ENCODE assay signal across 8 cellular contexts in genomic region chr11:112961146-112961668, GRCh38. TPM values are rescaled to one million over a fixed set of nuclear protein-coding genes. Genes with fewer than 3 reads are reported as not detected.
DNase-seq lines count a peak whose midpoint lies in the region; ATAC-seq and TF ChIP-seq lines count a peak whose summit lies in the region.

Gene NCAM1, plus strand, starts transcription at chr11:112961420.

- DNase-seq in CD4-positive, CD25-positive, alpha-beta regulatory T cell, result peak in 1 of 3 donors; percentile 22
- peak; percentile 41 to 61 for DNase-seq in NOMO-1 (lab: John Stamatoyannopoulos, UW; ENCODE audit: unreplicated experiment in 2 of 2)
- DNase-seq in astrocyte of the spinal cord (ENCODE audit: low read depth, low spot score), result peak; percentile 81
- peak; percentile 40 to 95 (median 85) for DNase-seq in hypothalamus (lab: John Stamatoyannopoulos, UW)
- peak; percentile 88 for DNase-seq in posterior vena cava (ENCODE audit: low spot score)

- peaks cover 0 to 18% (median 5%) of the 10 kb centered on the region in 4 donors for H3K4me1 Mint-ChIP-seq in CD4-positive, CD25-positive, alpha-beta regulatory T cell

- H3K9me3 Mint-ChIP-seq in CD4-positive, CD25-positive, alpha-beta regulatory T cell, result peaks cover 0 to 7% (median 1%) of the 10 kb centered on the region in 7 donors

- peak within 1 kb of the TSS; percentile 59 for H3K9ac ChIP-seq in HUES6 (ENCODE audit: low read length)

- no peaks in the 10 kb centered on the region for H3K36me3 ChIP-seq in CD4-positive, CD25-positive, alpha-beta regulatory T cell (ENCODE audit: control insufficient read depth, insufficient read depth, low read length)
- no peaks in the 10 kb centered on the region for H3K36me3 ChIP-seq in HUES6 (ENCODE audit: control insufficient read depth, insufficient read depth, low read length)

- TF ChIP-seq CTCF in astrocyte of the spinal cord (IDR thresholded peaks at IDR 0.05; ENCODE audit: low read depth, low read length), result no peak

- H3K4me3 Mint-ChIP-seq in CD4-positive, CD25-positive, alpha-beta regulatory T cell, result peak within 1 kb of the TSS; percentile 69 to 89 (median 77)

- no peak within 1 kb of the TSS for H3K27ac ChIP-seq in CD4-positive, CD25-positive, alpha-beta regulatory T cell (ENCODE audit: insufficient read depth, low read length, poor library complexity, severe bottlenecking)
- no peak within 1 kb of the TSS for H3K27ac ChIP-seq in HUES6 (ENCODE audit: low read depth, low read length)

- no peak within 1 kb of the TSS for H3K27ac Mint-ChIP-seq in CD4-positive, CD25-positive, alpha-beta regulatory T cell

- in situ Hi-C loops in astrocyte of the spinal cord (cut with HindIII; ENCODE audit: low sequenced_read_pairs), result no loop called here

- ATAC-seq in CD4-positive, CD25-positive, alpha-beta regulatory T cell (ENCODE audit: low read depth in 2 of 2), result peak in 1 of 2 donors; percentile 20
- ATAC-seq in HG03159 (IDR thresholded peaks at IDR 0.05; ENCODE audit: unreplicated experiment), result no peak
- no peak for ATAC-seq in GM18868 (IDR thresholded peaks at IDR 0.05; ENCODE audit: unreplicated experiment)

- H3K27me3 ChIP-seq in CD4-positive, CD25-positive, alpha-beta regulatory T cell (ENCODE audit: control insufficient read depth, insufficient read depth, low read length), result peaks cover 19% of the 10 kb centered on the region
- H3K27me3 ChIP-seq in HUES6 (ENCODE audit: control insufficient read depth, insufficient read depth, low read length), result peaks cover 80% of the 10 kb centered on the region

- intact Hi-C loops in posterior vena cava (cut with DNase I), result loop anchor here in 1 of 2 donors (5.0 to 10.0 kb wide), 3 partner anchors 144 to 374 kb away; no protein-coding TSS in a partner anchor

- no peaks in the 10 kb centered on the region for H3K9me3 ChIP-seq in CD4-positive, CD25-positive, alpha-beta regulatory T cell (ENCODE audit: control insufficient read depth in 2 of 2, low read length in 2 of 2)
- no peaks in the 10 kb centered on the region for H3K9me3 ChIP-seq in HUES6 (ENCODE audit: control insufficient read depth, insufficient read depth, low read depth, low read length)

- peaks cover 72% of the 10 kb centered on the region for H3K27me3 Mint-ChIP-seq in CD4-positive, CD25-positive, alpha-beta regulatory T cell

- peaks cover 19% of the 10 kb centered on the region for H3K4me1 ChIP-seq in CD4-positive, CD25-positive, alpha-beta regulatory T cell (ENCODE audit: control insufficient read depth, insufficient read depth, low read length, poor library complexity, severe bottlenecking)
- H3K4me1 ChIP-seq in HUES6 (ENCODE audit: control insufficient read depth, insufficient read depth, low read length), result 0 out of 2 replicates have a peak, but pooled peaks cover 4% of the 10 kb centered on the region

- no peaks in the 10 kb centered on the region for H3K36me3 Mint-ChIP-seq in CD4-positive, CD25-positive, alpha-beta regulatory T cell

- H3K4me3 ChIP-seq in CD4-positive, CD25-positive, alpha-beta regulatory T cell (ENCODE audit: low read depth, low read length), result no peak within 1 kb of the TSS
- H3K4me3 ChIP-seq in HUES6 (ENCODE audit: low read depth, low read length) (peak within 1 kb of the TSS; percentile 76), astrocyte of the spinal cord (ENCODE audit: low read depth, low read length) (peak within 1 kb of the TSS; percentile 53)

RNA-seq across cellular contexts. Expression of gene NCAM1, which starts in this region (rescaled TPM):
- 0.79 TPM for total RNA-seq in CD4-positive, CD25-positive, alpha-beta regulatory T cell
- under 1 TPM in 3 of 4 donors, not detected in 1; 0.03 to 0.18 (median 0.03) TPM for polyA plus RNA-seq in CD4-positive, CD25-positive, alpha-beta regulatory T cell
- 100 to 1,000 TPM in 1 of 2 donors, 10 to 100 TPM in 1; 76.8 to 134 TPM for total RNA-seq in posterior vena cava

Comparison
In these comparisons a context has a peak if more than half of its experiments do, and no peak if none do; other contexts are left out.
1. RNA of gene NCAM1 (total RNA-seq): 76.8 to 134 TPM in posterior vena cava; 0.79 TPM in CD4-positive, CD25-positive, alpha-beta regulatory T cell (single experiment); every median in the first group is over 10 times any median in the second.